In genomic region chr10:34539533-34540315, GRCh38 we compare ENCODE assay signal across 8 cellular contexts.
A peak's percentile ranks its signal among the peaks of the same experiment; 100 is the strongest.
DNase-seq lines count a peak whose midpoint lies in the region; ATAC-seq and TF ChIP-seq lines count a peak whose summit lies in the region.

No MANE protein-coding gene starts in this region.

- ATAC-seq in GM18520 (IDR thresholded peaks at IDR 0.05; ENCODE audit: unreplicated experiment) = peak; percentile 35
- peak; percentile 39 for ATAC-seq in HG03064 (IDR thresholded peaks at IDR 0.05; ENCODE audit: low read depth, unreplicated experiment)
- ATAC-seq in psoas muscle = peak in 3 of 4 donors; percentile 65 to 70 (median 65)
- ATAC-seq in HG03135 (IDR thresholded peaks at IDR 0.05; ENCODE audit: unreplicated experiment) = no peak

- no peaks in the 10 kb centered on the region for H3K36me3 ChIP-seq in esophagus muscularis mucosa
- no peaks in the 10 kb centered on the region for H3K36me3 ChIP-seq in psoas muscle (ENCODE audit: insufficient read depth in 1 of 2, low read depth in 1 of 2)
- H3K36me3 ChIP-seq in A673 (ENCODE audit: insufficient read depth, low read length, poor library complexity, severe bottlenecking) = no peaks in the 10 kb centered on the region

- H3K27me3 ChIP-seq in esophagus muscularis mucosa = no peaks in the 10 kb centered on the region
- H3K27me3 ChIP-seq in psoas muscle (ENCODE audit: insufficient read depth in 3 of 3, low read length in 2 of 3) = no peaks in the 10 kb centered on the region
- H3K27me3 ChIP-seq in A673 (replicated peaks; ENCODE audit: insufficient read depth, low read depth, low read length, poor library complexity) = no peaks in the 10 kb centered on the region

- BruUV-seq in A673 (replicated peaks; lab: Mats Ljungman, UMichigan) = no TSS peak

- peak overlapping the region; percentile 1 to 31 (median 25) for H3K4me3 ChIP-seq in esophagus muscularis mucosa
- H3K4me3 ChIP-seq in psoas muscle = peak overlapping the region; percentile 26
- H3K4me3 ChIP-seq in A673 (ENCODE audit: low read depth, low read length, poor library complexity, severe bottlenecking) = no peak overlapping the region

- CTCF ChIA-PET in A673 (lab: Charles Lee) = interaction anchor here (0.6 kb wide), 1 partner anchor 1466 kb away, joined by 3 read pairs; no protein-coding TSS in a partner anchor

- intact Hi-C loops in esophagus muscularis mucosa (cut with DNase I) (loop anchor here (10.0 kb wide), 1 partner anchor 85 kb away; no protein-coding TSS in a partner anchor), psoas muscle (cut with DNase I) (no loop called here), A673 (cut with micrococcal nuclease; ENCODE audit: unreplicated experiment) (no loop called here)

- DNase-seq in esophagus muscularis mucosa (ENCODE audit: extremely low spot score) (no peak), psoas muscle (no peak), middle frontal gyrus (ENCODE audit: extremely low spot score, low spot score) (no peak), A673 (ENCODE audit: low spot score) (no peak), UCSD-AML1 (lab: John Stamatoyannopoulos, UW; ENCODE audit: unreplicated experiment) (no peak)

- H3K27ac ChIP-seq in esophagus muscularis mucosa (replicated peaks in 1 of 4) (peak overlapping the region in 3 of 4 donors; percentile 14 to 29 (median 20)), psoas muscle (no peak overlapping the region), A673 (ENCODE audit: low read depth, low read length, poor library complexity, severe bottlenecking) (no peak overlapping the region)

- POLR2A ChIA-PET in A673 (lab: Charles Lee; ENCODE audit: low non-redundant PET) = no interaction called here

- peaks cover 28 to 37% (median 34%) of the 10 kb centered on the region in 4 donors for H3K4me1 ChIP-seq in esophagus muscularis mucosa
- peaks cover 10% of the 10 kb centered on the region for H3K4me1 ChIP-seq in psoas muscle
- H3K4me1 ChIP-seq in A673 (ENCODE audit: insufficient read depth, low read length, poor library complexity, severe bottlenecking) = no peaks in the 10 kb centered on the region

- no peak for TF ChIP-seq POLR2A in esophagus muscularis mucosa (IDR thresholded peaks at IDR 0.05; ENCODE audit: low read depth)

- WGBS in esophagus muscularis mucosa = 70% methylated on average over 13 of the region's 13 CpGs
- 69 to 80% (median 71%) methylated on average over 13 of the region's 13 CpGs for WGBS in psoas muscle, 3 donors

- TF ChIP-seq CTCF in esophagus muscularis mucosa (IDR thresholded peaks at IDR 0.05) = no peak
- TF ChIP-seq CTCF in psoas muscle (IDR thresholded peaks at IDR 0.05) = no peak
- no peak for TF ChIP-seq CTCF in A673 (conservative IDR thresholded peaks at IDR 0.05; ENCODE audit: low read depth, low read length)

- H3K9me3 ChIP-seq in esophagus muscularis mucosa (no peaks in the 10 kb centered on the region), psoas muscle (no peaks in the 10 kb centered on the region), A673 (ENCODE audit: low read depth, low read length, poor library complexity, severe bottlenecking) (no peaks in the 10 kb centered on the region)

- TF ChIP-seq EP300 in esophagus muscularis mucosa (IDR thresholded peaks at IDR 0.05) = no peak

Comparison
In these comparisons a context has a peak if more than half of its experiments do, and no peak if none do; other contexts are left out.
1. H3K27ac ChIP-seq: peak in esophagus muscularis mucosa (3 of 4); none in psoas muscle (single experiment) and A673 (single experiment).